ENCODE assay signal across 16 cellular contexts in the genomic region with DNA sequence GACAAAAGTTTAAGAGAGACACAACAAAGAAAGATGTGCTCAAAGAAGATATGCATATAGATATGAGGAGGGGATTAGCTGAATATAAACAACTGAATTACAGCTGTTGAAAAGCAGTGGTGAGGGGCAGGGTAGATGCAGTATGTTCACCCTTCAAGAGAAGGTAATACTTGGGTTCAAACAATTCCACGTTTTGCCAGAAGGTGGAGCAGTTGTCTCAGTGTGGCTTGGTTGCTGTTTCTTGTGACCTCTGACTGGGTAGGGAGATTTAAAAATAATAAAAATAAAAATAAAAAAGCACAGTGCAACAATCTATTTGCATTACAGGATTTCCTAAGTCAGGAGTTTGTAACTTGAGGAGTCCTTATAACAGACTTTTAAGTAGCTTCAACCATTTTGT. TPM values are rescaled to one million over a fixed set of nuclear protein-coding genes. Genes with fewer than 3 reads are reported as not detected.
DNase-seq lines count a peak whose midpoint lies in the region; ATAC-seq and TF ChIP-seq lines count a peak whose summit lies in the region.
"Had no signal": no experiment of that assay in that cellular context is flagged by ENCODE, and none has a peak within 500 bp of the region (broad histone marks: within the 10 kb centered on the region; RNA-seq: fewer than 3 reads in every experiment).

No MANE protein-coding gene starts in this region.

- H3K27me3 ChIP-seq in SK-N-SH (ENCODE audit: insufficient read depth) (no peaks in the 10 kb centered on the region), OCI-LY1 (ENCODE audit: insufficient read depth, low read length) (no peaks in the 10 kb centered on the region), testis (no peaks in the 10 kb centered on the region), GM23248 (replicated peaks; ENCODE audit: insufficient read depth) (no peaks in the 10 kb centered on the region; the same call in 1 of the 2 replicates)

- H2AFZ ChIP-seq in SK-N-SH (ENCODE audit: low read depth), result no peak overlapping the region
- H2AFZ ChIP-seq in OCI-LY1 (ENCODE audit: low read length), result no peak overlapping the region
- no peak overlapping the region for H2AFZ ChIP-seq in GM23248

- H3K9ac ChIP-seq in SK-N-SH (no peak overlapping the region), OCI-LY1 (ENCODE audit: low read length) (no peak overlapping the region), GM23248 (no peak overlapping the region)

- TF ChIP-seq POLR2A in testis (IDR thresholded peaks at IDR 0.05), result no peak

- ATAC-seq in SK-N-SH treated with all-trans-retinoic acid at 6 μM for 48 hours (no peak), GM21717 (IDR thresholded peaks at IDR 0.05; ENCODE audit: unreplicated experiment) (no peak)

- H3F3A ChIP-seq in SK-N-SH (replicated peaks; ENCODE audit: insufficient read depth), result no peaks in the 10 kb centered on the region
- H3F3A ChIP-seq in OCI-LY1 (ENCODE audit: insufficient read depth, low read length), result no peaks in the 10 kb centered on the region
- H3F3A ChIP-seq in GM23248 (ENCODE audit: insufficient read depth), result no peaks in the 10 kb centered on the region

- H3K79me2 ChIP-seq in SK-N-SH (ENCODE audit: insufficient read depth), result no peaks in the 10 kb centered on the region
- H3K79me2 ChIP-seq in OCI-LY1 (ENCODE audit: insufficient read depth, low read length), result no peaks in the 10 kb centered on the region
- no peaks in the 10 kb centered on the region for H3K79me2 ChIP-seq in GM23248 (ENCODE audit: insufficient read depth)

- intact Hi-C loops in testis (cut with DNase I; ENCODE audit: low total_unique reads), result no loop called here

- DNase-seq in SK-N-SH (no peak), epithelial cell of proximal tubule (ENCODE audit: low read depth) (no peak), testis (peak; percentile 23), NOMO-1 (lab: John Stamatoyannopoulos, UW; ENCODE audit: unreplicated experiment in 2 of 2) (no peak), GM23248 (no peak)
- DNase-seq: COR-L47; HCEC 1CT; NCI-H2029 treated with DMSO at 0.1 percent for 48 hours; NCI-H510A; nephron progenitor cell; stimulated activated CD4-positive, alpha-beta T cell treated with anti-CD3 and anti-CD28 coated beads, Interleukin-15, amount 100 ng/mL, for 24 hours had no signal

- no peaks in the 10 kb centered on the region for H3K4me1 ChIP-seq in SK-N-SH (ENCODE audit: control insufficient read depth in 1 of 2, insufficient read depth in 2 of 2, low read depth in 1 of 2, low read length in 1 of 2)
- no peaks in the 10 kb centered on the region for H3K4me1 ChIP-seq in OCI-LY1 (ENCODE audit: insufficient read depth, low read length, severe bottlenecking)
- H3K4me1 ChIP-seq in testis, result no peaks in the 10 kb centered on the region
- H3K4me1 ChIP-seq in GM23248 (ENCODE audit: insufficient read depth), result no peaks in the 10 kb centered on the region

- H3K9me2 ChIP-seq in SK-N-SH (no peaks in the 10 kb centered on the region), OCI-LY1 (ENCODE audit: low read depth, low read length) (no peaks in the 10 kb centered on the region), GM23248 (ENCODE audit: insufficient read depth) (no peaks in the 10 kb centered on the region)

- TF ChIP-seq CTCF in SK-N-SH (IDR thresholded peaks at IDR 0.05), result peak; percentile 40
- peak; percentile 13; the same call in 1 of the 2 replicates for TF ChIP-seq CTCF in OCI-LY1 (IDR thresholded peaks at IDR 0.05; ENCODE audit: low read length)
- peak; percentile 37 for TF ChIP-seq CTCF in epithelial cell of proximal tubule (conservative IDR thresholded peaks at IDR 0.05; ENCODE audit: low read depth, low read length)
- TF ChIP-seq CTCF in testis (IDR thresholded peaks at IDR 0.05), result peak in 1 of 3 experiments; percentile 16

- H3K4me2 ChIP-seq in SK-N-SH (no peak overlapping the region), OCI-LY1 (ENCODE audit: low read length) (no peak overlapping the region), GM23248 (ENCODE audit: unreplicated experiment) (no peak overlapping the region)

- in situ Hi-C loops in GM23248 (cut with MboI), result no loop called here

- POLR2A ChIA-PET in SK-N-SH (lab: Yijun Ruan, JAX), result no interaction called here

- TF ChIP-seq RAD21 in SK-N-SH (IDR thresholded peaks at IDR 0.05; ENCODE audit: low read length), result peak; percentile 25; the same call in 1 of the 2 replicates

- CTCF ChIA-PET in SK-N-SH (lab: Yijun Ruan, JAX), result interaction anchor here (1.2 kb wide), 1 partner anchor 32 kb away, joined by 3 read pairs; no protein-coding TSS in a partner anchor

- TF ChIP-seq EP300 in SK-N-SH (IDR thresholded peaks at IDR 0.05; ENCODE audit: borderline replicate concordance in 1 of 2, low read depth in 1 of 2, low read length in 1 of 2), result no peak

- no peak overlapping the region for H3K27ac ChIP-seq in SK-N-SH (ENCODE audit: low read depth in 2 of 2, low read length in 1 of 2)
- H3K27ac ChIP-seq in OCI-LY1 (ENCODE audit: low read depth, low read length, poor library complexity, severe bottlenecking), result no peak overlapping the region
- no peak overlapping the region for H3K27ac ChIP-seq in testis
- H3K27ac ChIP-seq in GM23248, result no peak overlapping the region

- WGBS in SK-N-SH (ENCODE audit: low lambda C conversion rate), result 6% methylated on average over 1 of the region's 1 CpG
- 2 to 29% methylated on average over 1 of the region's 1 CpG for WGBS in testis, 2 donors
- 0% methylated on average over 1 of the region's 1 CpG for WGBS in GM23248 (ENCODE audit: low coverage in 1 of 2, low lambda C conversion rate in 2 of 2, missing lambda C conversion rate in 2 of 2), 2 experiments

- H3K4me3 ChIP-seq in SK-N-SH (ENCODE audit: low read depth in 2 of 2, low read length in 1 of 2) (no peak overlapping the region), OCI-LY1 (ENCODE audit: low read depth, low read length, poor library complexity, severe bottlenecking) (no peak overlapping the region), epithelial cell of proximal tubule (ENCODE audit: low read depth, low read length) (no peak overlapping the region), testis (no peak overlapping the region), GM23248 (no peak overlapping the region)

- H4K20me1 ChIP-seq in SK-N-SH (ENCODE audit: insufficient read depth) (no peaks in the 10 kb centered on the region), OCI-LY1 (ENCODE audit: insufficient read depth, low read length) (no peaks in the 10 kb centered on the region), GM23248 (ENCODE audit: insufficient read depth) (no peaks in the 10 kb centered on the region)

- H3K36me3 ChIP-seq in SK-N-SH (replicated peaks in 1 of 2; ENCODE audit: control insufficient read depth in 1 of 2, insufficient read depth in 2 of 2, low read length in 1 of 2), result no peaks in the 10 kb centered on the region
- no peaks in the 10 kb centered on the region for H3K36me3 ChIP-seq in OCI-LY1 (ENCODE audit: insufficient read depth, low read length)
- H3K36me3 ChIP-seq in testis (ENCODE audit: low read depth, missing control alignments), result no peaks in the 10 kb centered on the region
- H3K36me3 ChIP-seq in GM23248 (ENCODE audit: low read depth), result no peaks in the 10 kb centered on the region

- H3K9me3 ChIP-seq in SK-N-SH (no peaks in the 10 kb centered on the region), OCI-LY1 (ENCODE audit: low read length) (0 out of 2 replicates have a peak, but pooled peaks cover 2% of the 10 kb centered on the region), testis (no peaks in the 10 kb centered on the region), GM23248 (ENCODE audit: low read depth) (peaks cover 4% of the 10 kb centered on the region)

TF ChIP-seq in SK-N-SH, 30 proteins besides CTCF, POLR2A, EP300 and RAD21 (continues in another document):
- no peak for TF ChIP-seq NFIC (IDR thresholded peaks at IDR 0.05; ENCODE audit: borderline replicate concordance)
- no peak for TF ChIP-seq JUND (IDR thresholded peaks at IDR 0.05)
- TF ChIP-seq EZH2phosphoT487 (IDR thresholded peaks at IDR 0.05; ENCODE audit: borderline replicate concordance, low read depth), result no peak
- TF ChIP-seq FOXJ3 (CRISPR knock-in tag; IDR thresholded peaks at IDR 0.05), result no peak
- no peak for TF ChIP-seq FOSL2 (IDR thresholded peaks at IDR 0.05; ENCODE audit: borderline replicate concordance, low read depth)
- TF ChIP-seq GATA2 (CRISPR knock-in tag; IDR thresholded peaks at IDR 0.05), result no peak
- TF ChIP-seq, protein P1, sequence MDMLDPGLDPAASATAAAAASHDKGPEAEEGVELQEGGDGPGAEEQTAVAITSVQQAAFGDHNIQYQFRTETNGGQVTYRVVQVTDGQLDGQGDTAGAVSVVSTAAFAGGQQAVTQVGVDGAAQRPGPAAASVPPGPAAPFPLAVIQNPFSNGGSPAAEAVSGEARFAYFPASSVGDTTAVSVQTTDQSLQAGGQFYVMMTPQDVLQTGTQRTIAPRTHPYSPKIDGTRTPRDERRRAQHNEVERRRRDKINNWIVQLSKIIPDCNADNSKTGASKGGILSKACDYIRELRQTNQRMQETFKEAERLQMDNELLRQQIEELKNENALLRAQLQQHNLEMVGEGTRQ (IDR thresholded peaks at IDR 0.05; ENCODE audit: borderline replicate concordance, low read depth, low read length), result no peak

TF ChIP-seq in SK-N-SH treated with all-trans-retinoic acid at 6 μM for 48 hours, 23 proteins besides CTCF, POLR2A, EP300 and RAD21 (continues in another document):
- TF ChIP-seq OSR1 (CRISPR knock-in tag; IDR thresholded peaks at IDR 0.05) (no peak), SNAI2 (CRISPR knock-in tag; IDR thresholded peaks at IDR 0.05) (no peak), CSDC2 (CRISPR knock-in tag; IDR thresholded peaks at IDR 0.05) (no peak), PPARA (CRISPR knock-in tag; IDR thresholded peaks at IDR 0.05; ENCODE audit: borderline replicate concordance) (no peak), ARNTL (CRISPR knock-in tag; IDR thresholded peaks at IDR 0.05; ENCODE audit: borderline replicate concordance, low read depth) (no peak), RARB (CRISPR knock-in tag; IDR thresholded peaks at IDR 0.05) (no peak)

RNA-seq across cellular contexts. Expression of a gene that starts 23.3 kb away (rescaled TPM):
- polyA plus RNA-seq in SK-N-SH (2012; rRNA removed), result 0.95 and 2.2 TPM in 2 replicates
- 2.2 and 4.3 TPM in 2 replicates for polyA plus RNA-seq in SK-N-SH (2012; cell fraction: cytosol; rRNA removed)
- 0.93 and 2.3 TPM in 2 replicates for polyA plus RNA-seq in SK-N-SH (2012; cell fraction: nucleus; rRNA removed)
- not detected in 2 replicates for total RNA-seq in epithelial cell of proximal tubule
- under 1 TPM in 1 of 2 donors, not detected in 1; 0.16 TPM for total RNA-seq in testis
- polyA plus RNA-seq in testis (ENCODE audit: insufficient read depth, low read depth, low replicate concordance), result 0.20 TPM
- not detected in 2 replicates for total RNA-seq in GM23248 (2014; rRNA removed; shearing (Covaris generic))
- not detected in 2 replicates for polyA plus RNA-seq in GM23248 (2016; fragmentation: Nextera tagmentation; extraction: Ambion mirVana)
- total RNA-seq: frontal cortex, lung microvascular endothelial cell had no signal
